ENCODE assay signal across 17 cellular contexts in genomic region chr2:200322607-200323006, GRCh38.
"Had no signal": no experiment of that assay in that cellular context is flagged by ENCODE, and none has a peak within 500 bp of the region (broad histone marks: within the 10 kb centered on the region; RNA-seq: fewer than 3 reads in every experiment).

No MANE protein-coding gene starts in this region.

- H3K36me3 Mint-ChIP-seq: natural killer cell had no signal

- H3K9me3 Mint-ChIP-seq: activated naive CD4-positive, alpha-beta T cell treated with anti-CD3 and anti-CD28 coated beads, Interleukin-2, amount 50 U/mL, for 72 hours; activated T-cell treated with anti-CD3 and anti-CD28 coated beads, Interleukin-2, amount 50 U/mL, for 24 hours; effector memory CD8-positive, alpha-beta T cell; natural killer cell had no signal

- H3K4me3 Mint-ChIP-seq: activated CD8-positive, alpha-beta T cell treated with anti-CD3 and anti-CD28 coated beads, Interleukin-2, amount 10 ng/mL, durations not matched to agents 7 days and 5 days; activated T-cell treated with anti-CD3 and anti-CD28 coated beads, Interleukin-2, amount 50 U/mL, for 24 hours; effector memory CD8-positive, alpha-beta T cell; natural killer cell had no signal

- ATAC-seq: activated CD8-positive, alpha-beta T cell treated with anti-CD3 and anti-CD28 coated beads, Interleukin-2, amount 10 ng/mL, durations not matched to agents 7 days and 5 days; effector memory CD8-positive, alpha-beta T cell; natural killer cell had no signal

- H3K27ac Mint-ChIP-seq: activated CD8-positive, alpha-beta T cell treated with anti-CD3 and anti-CD28 coated beads, Interleukin-2, amount 10 ng/mL, durations not matched to agents 7 days and 5 days; activated naive CD4-positive, alpha-beta T cell treated with anti-CD3 and anti-CD28 coated beads, Interleukin-2, amount 50 U/mL, for 72 hours; activated T-cell treated with anti-CD3 and anti-CD28 coated beads, Interleukin-2, amount 50 U/mL, for 24 hours; effector memory CD8-positive, alpha-beta T cell; natural killer cell had no signal

- H3K36me3 ChIP-seq: cardiac muscle cell, sigmoid colon, transverse colon, vagina, WERI-Rb-1 had no signal

- H3K27me3 Mint-ChIP-seq: activated T-cell treated with anti-CD3 and anti-CD28 coated beads, Interleukin-2, amount 50 U/mL, for 24 hours had no signal

- H3K4me1 Mint-ChIP-seq: natural killer cell had no signal

- H3K4me3 ChIP-seq: cardiac muscle cell, sigmoid colon, transverse colon, vagina had no signal

- H3K27me3 ChIP-seq: cardiac muscle cell, sigmoid colon, transverse colon, vagina had no signal

- H3K9me3 ChIP-seq: sigmoid colon, transverse colon, vagina had no signal

- DNase-seq: activated CD4-positive, alpha-beta T cell treated with anti-CD3 and anti-CD28 coated beads for 48 hours; activated CD8-positive, alpha-beta T cell treated with anti-CD3 and anti-CD28 coated beads, Interleukin-2, amount 10 ng/mL, durations not matched to agents 7 days and 5 days; activated gamma-delta T cell; activated T-cell treated with anti-CD3 and anti-CD28 coated beads, Interleukin-2, amount 50 U/mL, for 24 hours; dermis blood vessel endothelial cell; effector memory CD8-positive, alpha-beta T cell; foreskin fibroblast; mesendoderm; natural killer cell; sigmoid colon; stimulated activated naive CD4-positive, alpha-beta T cell; SW 1271; transverse colon; WERI-Rb-1 had no signal

- H3K27ac ChIP-seq: cardiac muscle cell, sigmoid colon, transverse colon, vagina, WERI-Rb-1 had no signal
